Comparison of ENCODE assay signal across 8 cellular contexts in the genomic region with DNA sequence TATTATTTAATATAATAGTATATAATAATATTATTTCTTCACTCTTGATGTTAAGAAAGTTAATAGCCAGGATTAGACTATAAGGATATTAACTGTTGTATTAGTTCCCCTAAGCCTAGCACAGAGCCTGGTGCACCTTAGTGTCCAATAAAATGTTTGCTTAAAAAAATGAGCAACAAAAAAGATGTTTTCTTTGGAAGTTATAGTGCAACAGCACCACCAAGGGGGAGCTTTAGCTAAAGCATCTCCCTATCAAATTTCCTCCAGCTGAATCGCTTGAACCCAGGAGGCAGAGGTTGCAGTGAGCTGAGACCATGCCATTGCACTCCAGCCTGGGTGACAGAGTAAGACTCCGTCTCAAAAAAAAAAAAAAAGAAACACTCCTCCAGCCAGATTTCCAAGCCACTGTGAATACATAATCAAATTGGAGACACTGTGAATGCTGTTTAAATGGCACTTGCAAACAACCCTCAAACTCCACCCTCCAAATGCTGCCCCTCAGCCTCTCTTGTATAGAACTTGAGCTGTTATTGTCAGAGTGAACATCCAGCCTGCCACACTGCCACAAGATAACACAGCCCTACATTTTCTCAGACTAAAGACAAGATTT.
A peak's percentile ranks its signal among the peaks of the same experiment; 100 is the strongest.
DNase-seq lines count a peak whose midpoint lies in the region; ATAC-seq and TF ChIP-seq lines count a peak whose summit lies in the region.

No MANE protein-coding gene starts in this region.

- TF ChIP-seq POLR2A in heart left ventricle (IDR thresholded peaks at IDR 0.05), result no peak
- no peak for TF ChIP-seq POLR2A in erythroblast (IDR thresholded peaks at IDR 0.05; ENCODE audit: low read length)

- H3K4me3 ChIP-seq in heart left ventricle, result no peak overlapping the region
- H3K4me3 ChIP-seq in right cardiac atrium (ENCODE audit: low read length), result no peak overlapping the region
- H3K4me3 ChIP-seq in smooth muscle cell, result no peak overlapping the region

- DNase-seq in heart left ventricle (no peak), right cardiac atrium (no peak), NOMO-1 treated with DMSO at 0.1 percent for 48 hours (lab: John Stamatoyannopoulos, UW; ENCODE audit: unreplicated experiment) (peak; percentile 36), erythroblast (lab: John Stamatoyannopoulos, UW) (peak; percentile 43 to 52), smooth muscle cell (lab: John Stamatoyannopoulos, UW; ENCODE audit: unreplicated experiment) (no peak), NCI-H774 (lab: John Stamatoyannopoulos, UW) (no peak), cerebellar nuclear complex (lab: John Stamatoyannopoulos, UW) (no peak)

- H3K9me3 ChIP-seq in heart left ventricle (peaks cover 0 to 4% (median 0%) of the 10 kb centered on the region in 12 donors), right cardiac atrium (ENCODE audit: control insufficient read depth, low read length) (no peaks in the 10 kb centered on the region), smooth muscle cell (replicated peaks; ENCODE audit: low read depth) (no peaks in the 10 kb centered on the region)

- H3K4me1 ChIP-seq in heart left ventricle (no peaks in the 10 kb centered on the region), right cardiac atrium (ENCODE audit: control insufficient read depth, insufficient read depth, low read length) (no peaks in the 10 kb centered on the region), smooth muscle cell (ENCODE audit: low read depth) (no peaks in the 10 kb centered on the region)

- H3K4me2 ChIP-seq in smooth muscle cell, result no peak overlapping the region

- ATAC-seq in heart left ventricle (no peak), right cardiac atrium (no peak), HG02973 (IDR thresholded peaks at IDR 0.05; ENCODE audit: unreplicated experiment) (no peak)

- no peak overlapping the region for H3K9ac ChIP-seq in smooth muscle cell (ENCODE audit: low read depth)

- H4K20me1 ChIP-seq in smooth muscle cell (ENCODE audit: low read depth), result no peaks in the 10 kb centered on the region

- WGBS in heart left ventricle, 4 donors, result 62 to 73% (median 67%) methylated on average over 2 of the region's 2 CpGs
- 59% methylated on average over 2 of the region's 2 CpGs for WGBS in right cardiac atrium
- 66% methylated on average over 2 of the region's 2 CpGs for WGBS in smooth muscle cell (ENCODE audit: low lambda C conversion rate)

- peaks cover 8% of the 10 kb centered on the region for H3K79me2 ChIP-seq in smooth muscle cell (ENCODE audit: low read depth)

- H2AFZ ChIP-seq in smooth muscle cell (ENCODE audit: low read depth), result no peak overlapping the region

- H3K36me3 ChIP-seq in heart left ventricle (peaks cover 0 to 5% (median 0%) of the 10 kb centered on the region in 9 donors), smooth muscle cell (ENCODE audit: low read depth) (peaks cover 7% of the 10 kb centered on the region)

- intact Hi-C loops in heart left ventricle (cut with DNase I), result loop anchor here in 6 of 10 donors (5.0 to 10.0 kb wide), 2 partner anchors 561 to 564 kb away; no protein-coding TSS in a partner anchor
- intact Hi-C loops in right cardiac atrium (cut with DNase I), result loop anchor here in 2 of 4 donors (5.0 kb wide), 1 partner anchor 561 kb away; no protein-coding TSS in a partner anchor

- H3K27ac ChIP-seq in heart left ventricle (no peak overlapping the region), right cardiac atrium (ENCODE audit: low read length) (no peak overlapping the region), smooth muscle cell (ENCODE audit: low read depth) (no peak overlapping the region)

- no peaks in the 10 kb centered on the region for H3F3A ChIP-seq in smooth muscle cell (ENCODE audit: low read depth)

- peak in 11 of 12 donors; percentile 19 to 54 (median 40) for TF ChIP-seq CTCF in heart left ventricle (IDR thresholded peaks at IDR 0.05)
- peak; percentile 63 for TF ChIP-seq CTCF in smooth muscle cell (IDR thresholded peaks at IDR 0.05; ENCODE audit: borderline replicate concordance, insufficient read depth, poor library complexity, severe bottlenecking)

- H3K27me3 ChIP-seq in heart left ventricle (no peaks in the 10 kb centered on the region), right cardiac atrium (ENCODE audit: control insufficient read depth, insufficient read depth) (no peaks in the 10 kb centered on the region), smooth muscle cell (ENCODE audit: low read depth) (no peaks in the 10 kb centered on the region)

Comparison
In these comparisons a context has a peak if more than half of its experiments do, and no peak if none do; other contexts are left out.
1. DNase-seq: peak in NOMO-1 treated with DMSO at 0.1 percent for 48 hours (single experiment) and erythroblast (2 of 2); none in heart left ventricle (0 of 5), right cardiac atrium (0 of 3), smooth muscle cell (single experiment), NCI-H774 (single experiment) and cerebellar nuclear complex (0 of 2).